27 cellular contexts compared by ENCODE assay signal in the genomic region with DNA sequence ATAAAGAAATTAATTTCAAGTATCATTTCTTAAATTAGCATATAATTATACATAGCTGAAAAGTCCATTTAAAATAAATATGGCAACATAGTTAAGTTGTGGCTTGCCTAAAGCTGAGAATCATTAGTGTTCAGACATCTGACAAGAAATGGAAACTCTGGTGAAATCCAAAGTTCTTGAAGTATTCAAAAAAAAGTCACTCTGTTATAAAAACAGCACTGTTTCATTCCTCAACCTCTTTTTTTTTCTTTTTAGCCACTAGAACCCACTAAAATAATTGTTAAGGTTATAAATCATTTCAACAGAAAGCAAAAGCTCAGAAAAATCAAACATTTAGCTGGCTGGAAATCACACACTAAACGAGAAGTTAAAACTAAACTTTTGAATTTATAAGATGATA.
"Had no signal": no experiment of that assay in that cellular context is flagged by ENCODE, and none has a peak within 500 bp of the region (broad histone marks: within the 10 kb centered on the region; RNA-seq: fewer than 3 reads in every experiment).

No MANE protein-coding gene starts in this region.

- ATAC-seq: activated CD4-positive, CD25-positive, alpha-beta regulatory T cell treated with anti-CD3 and anti-CD28 coated beads, Interleukin-2, amount 50 U/mL, for 24 hours; esophagus mucosa; gastroesophageal sphincter; sciatic nerve had no signal

- H3K4me3 ChIP-seq: ascending aorta, gastroesophageal sphincter, pancreas, prostate gland, skin epidermis, thoracic aorta had no signal

- H3K27ac ChIP-seq: brain microvascular endothelial cell, neutrophil, pancreas, prostate gland, WERI-Rb-1 had no signal

- H3K9me3 ChIP-seq: ascending aorta, gastroesophageal sphincter, neutrophil, pancreas, prostate gland, thoracic aorta had no signal

- H3K4me1 ChIP-seq: ascending aorta, pancreas, prostate gland had no signal

- H3K36me3 ChIP-seq: ascending aorta, brain microvascular endothelial cell, gastroesophageal sphincter, neutrophil, pancreas, prostate gland, thoracic aorta, WERI-Rb-1 had no signal

- H3K27me3 ChIP-seq: ascending aorta, brain microvascular endothelial cell, gastroesophageal sphincter, neutrophil, pancreas had no signal

- DNase-seq: activated CD4-positive, alpha-beta T cell treated with anti-CD3 and anti-CD28 coated beads for 48 hours; activated CD4-positive, alpha-beta T cell treated with anti-CD3 and anti-CD28 coated beads, Interleukin-2, amount 50 U/mL, for 48 hours; activated CD8-positive, alpha-beta memory T cell treated with anti-CD3 and anti-CD28 coated beads for 24 hours; activated effector memory CD4-positive, alpha-beta T cell treated with Interleukin-2 at 50 U/mL for 16 hours; activated naive CD4-positive, alpha-beta T cell treated with anti-CD3 and anti-CD28 coated beads for 36 hours; activated naive CD8-positive, alpha-beta T cell treated with anti-CD3 and anti-CD28 coated beads for 36 hours; brain microvascular endothelial cell; caudate nucleus; head of caudate nucleus; hypothalamus; naive B cell; nephron progenitor cell; pancreas; retina; stimulated activated CD4-positive, alpha-beta T cell treated with anti-CD3 and anti-CD28 coated beads, Interleukin-4, amount 100 ng/mL, for 24 hours; T1000; trophoblast cell; WERI-Rb-1 had no signal
